In the genomic region with DNA sequence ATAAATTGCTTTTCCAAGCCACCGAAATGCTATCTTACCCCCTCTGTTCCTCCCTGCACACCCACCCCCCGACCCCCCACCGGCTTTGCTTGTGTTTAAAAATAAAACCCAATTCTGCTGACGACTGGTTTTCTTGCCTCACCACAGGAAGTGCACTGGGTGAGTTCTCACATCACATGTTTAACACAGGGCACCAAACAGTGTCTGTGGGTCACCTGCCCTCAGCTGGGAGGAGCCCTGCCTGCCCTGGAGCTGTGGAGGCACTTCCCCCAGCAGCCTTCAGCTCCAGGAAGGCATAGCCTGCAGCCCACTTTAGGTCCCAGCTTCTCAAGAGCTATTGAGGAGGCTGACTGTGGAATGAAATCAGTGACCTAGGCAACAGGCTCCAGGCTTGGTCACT, we compare ENCODE assay signal across 10 cellular contexts. TPM values are rescaled to one million over a fixed set of nuclear protein-coding genes. Genes with fewer than 3 reads are reported as not detected.
A peak's percentile ranks its signal among the peaks of the same experiment; 100 is the strongest.
DNase-seq lines count a peak whose midpoint lies in the region; ATAC-seq, FAIRE-seq and TF ChIP-seq lines count a peak whose summit lies in the region.
"Had no signal": no experiment of that assay in that cellular context is flagged by ENCODE, and none has a peak within 500 bp of the region (broad histone marks: within the 10 kb centered on the region; RNA-seq: fewer than 3 reads in every experiment).

No MANE protein-coding gene starts in this region.

- intact Hi-C loops in CD14-positive monocyte (cut with micrococcal nuclease), result loop anchor here in 1 of 2 donors (10.0 kb wide), 1 partner anchor 162 kb away; a partner anchor contains a TSS
- intact Hi-C loops in body of pancreas (cut with DNase I), result no loop called here

- no peak overlapping the region for H3K4me2 ChIP-seq in osteoblast (ENCODE audit: insufficient read depth, low read length)

- H3K9me3 Mint-ChIP-seq in CD14-positive monocyte, result no peaks in the 10 kb centered on the region

- H3K4me3 Mint-ChIP-seq in CD14-positive monocyte, result peak overlapping the region; percentile 27 to 65

- H3K4me1 Mint-ChIP-seq in CD14-positive monocyte, result peaks cover 57% of the 10 kb centered on the region

- DNase-seq in CD14-positive monocyte (ENCODE audit: low spot score) (peak; percentile 78), NCI-H510A (lab: John Stamatoyannopoulos, UW) (peak; percentile 48), body of pancreas (peak in 3 of 4 donors; percentile 15 to 46 (median 21)), urothelium cell line (ENCODE audit: low spot score) (no peak), NCI-H1092 treated with DMSO at 0.1 percent for 48 hours (lab: John Stamatoyannopoulos, UW) (no peak), osteoblast (ENCODE audit: insufficient read length, low spot score, missing footprints) (no peak)

- TF ChIP-seq CTCF in CD14-positive monocyte (IDR thresholded peaks at IDR 0.05), result no peak
- TF ChIP-seq CTCF in body of pancreas (IDR thresholded peaks at IDR 0.05), result no peak
- no peak for TF ChIP-seq CTCF in osteoblast (IDR thresholded peaks at IDR 0.05; ENCODE audit: extremely low read depth, low read depth, low read length)

- no peak overlapping the region for H3K4me3 ChIP-seq in body of pancreas
- no peak overlapping the region for H3K4me3 ChIP-seq in osteoblast (ENCODE audit: insufficient read depth, low read length)
- H3K4me3 ChIP-seq: ascending aorta had no signal

- no peaks in the 10 kb centered on the region for H4K20me1 ChIP-seq in osteoblast (ENCODE audit: insufficient read depth, low read length)

- H3K27ac Mint-ChIP-seq in CD14-positive monocyte, result peak overlapping the region in 5 of 7 donors; percentile 42 to 89 (median 73)

- H3K36me3 Mint-ChIP-seq in CD14-positive monocyte, result no peaks in the 10 kb centered on the region

- no peaks in the 10 kb centered on the region for H3K27me3 ChIP-seq in body of pancreas
- H3K27me3 ChIP-seq in osteoblast (ENCODE audit: insufficient read depth, low read length), result peaks cover 16% of the 10 kb centered on the region
- H3K27me3 ChIP-seq: ascending aorta had no signal

- ATAC-seq in GM18870 (IDR thresholded peaks at IDR 0.05; ENCODE audit: unreplicated experiment), result peak; percentile 92
- ATAC-seq in HG02943 (IDR thresholded peaks at IDR 0.05; ENCODE audit: low read depth, unreplicated experiment), result peak; percentile 93
- peak; percentile 27 for ATAC-seq in body of pancreas

- H2AFZ ChIP-seq in osteoblast (ENCODE audit: low read length), result no peak overlapping the region

- FAIRE-seq in urothelium cell line (lab: Jason Lieb, UNC), result no peak

- 10 to 25% methylated on average over 4 of the region's 4 CpGs for WGBS in body of pancreas, 2 donors

- H3K27me3 Mint-ChIP-seq in CD14-positive monocyte (ENCODE audit: low read depth in 3 of 3), result peaks cover 0 to 7% (median 2%) of the 10 kb centered on the region in 3 donors

- H3K4me1 ChIP-seq in body of pancreas (peaks cover 6% of the 10 kb centered on the region), osteoblast (ENCODE audit: insufficient read depth, low read length) (no peaks in the 10 kb centered on the region)
- H3K4me1 ChIP-seq: ascending aorta had no signal

- no peaks in the 10 kb centered on the region for H3K79me2 ChIP-seq in osteoblast (ENCODE audit: insufficient read depth, low read length)

- TF ChIP-seq POLR2A in body of pancreas (IDR thresholded peaks at IDR 0.05), result peak in 1 of 3 donors; percentile 10

- H3K36me3 ChIP-seq in body of pancreas (replicated peaks in 1 of 2; ENCODE audit: insufficient read depth in 1 of 2, low read depth in 2 of 2) (no peaks in the 10 kb centered on the region), osteoblast (ENCODE audit: insufficient read depth, low read length) (no peaks in the 10 kb centered on the region)
- H3K36me3 ChIP-seq: ascending aorta had no signal

- H3K27ac ChIP-seq in body of pancreas (no peak overlapping the region), osteoblast (ENCODE audit: low read depth, low read length) (no peak overlapping the region)
- H3K27ac ChIP-seq: ascending aorta had no signal

- H3K9me3 ChIP-seq in body of pancreas (no peaks in the 10 kb centered on the region), osteoblast (ENCODE audit: low read depth, low read length) (no peaks in the 10 kb centered on the region)
- H3K9me3 ChIP-seq: ascending aorta had no signal

RNA-seq across cellular contexts. Expression of a gene that starts 8.8 kb away (rescaled TPM):
- 1 to 10 TPM in 1 of 2 donors, under 1 TPM in 1; 0.10 to 1.2 TPM for polyA plus RNA-seq in CD14-positive monocyte
- total RNA-seq in body of pancreas (under 1 TPM in 1 of 2 donors, not detected in 1; 0.52 TPM), osteoblast (under 0.01 and 0.29 TPM in 2 replicates)
- total RNA-seq: ascending aorta had no signal

RNA-seq across cellular contexts. Expression of a gene that starts 51.8 kb away (rescaled TPM):
- 10 to 100 TPM in 1 of 2 donors, 1 to 10 TPM in 1; 8.6 to 10.6 TPM for polyA plus RNA-seq in CD14-positive monocyte
- total RNA-seq in body of pancreas (1 to 10 TPM; 6.9 to 9.6 TPM), osteoblast (19.2 and 20.0 TPM in 2 replicates)

RNA-seq across cellular contexts. Expression of a gene that starts 59.5 kb away (rescaled TPM):
- not detected for polyA plus RNA-seq in CD14-positive monocyte
- total RNA-seq in body of pancreas (not detected), osteoblast (not detected in 2 replicates)
- total RNA-seq: ascending aorta had no signal
- polyA plus RNA-seq: neural cell had no signal

Comparison
In these comparisons a context has a peak if more than half of its experiments do, and no peak if none do; other contexts are left out.
1. DNase-seq: peak in CD14-positive monocyte (single experiment), NCI-H510A (single experiment) and body of pancreas (3 of 4); none in urothelium cell line (single experiment), NCI-H1092 treated with DMSO at 0.1 percent for 48 hours (single experiment) and osteoblast (single experiment).
2. ATAC-seq: peak in every context shown above with its lines; median percentile 93 in HG02943; 92 in GM18870; 27 in body of pancreas.